In the genomic region with DNA sequence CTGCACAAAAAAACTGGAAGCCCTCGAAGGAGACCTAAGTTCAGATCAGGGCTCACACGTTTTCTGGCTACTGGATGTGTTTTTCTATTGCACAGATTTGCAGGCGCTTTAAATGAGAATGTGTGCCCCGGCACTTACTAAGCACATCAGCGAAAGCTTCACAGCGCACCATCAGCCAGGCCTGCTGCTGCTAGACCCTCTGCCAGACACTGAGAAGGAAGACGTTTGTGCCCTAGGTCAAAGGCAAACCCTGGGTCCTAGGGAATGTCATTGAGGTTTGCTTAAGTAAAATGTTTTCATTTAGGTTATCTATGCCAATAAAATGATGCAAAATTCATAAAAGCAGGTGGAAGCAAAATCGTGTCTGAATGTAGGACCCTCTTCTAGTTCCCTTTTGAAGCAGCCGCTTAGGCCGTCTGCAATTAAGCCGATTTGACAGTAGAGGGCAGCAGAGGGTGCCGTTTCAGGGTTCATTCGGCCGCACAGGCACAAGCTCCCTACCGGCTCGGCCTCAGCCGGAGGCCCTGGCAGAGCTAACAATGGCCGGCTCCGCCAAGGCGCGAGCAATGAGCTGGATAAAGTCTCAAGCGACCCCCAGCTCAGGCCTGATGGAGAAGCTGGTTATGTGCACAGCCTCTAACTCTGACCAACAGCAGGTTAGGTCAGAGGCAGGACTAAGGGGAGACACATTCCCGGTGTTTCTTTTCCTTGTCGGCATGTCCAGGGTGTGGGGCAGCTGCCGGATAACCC, we compare ENCODE assay signal across 2 cellular contexts.
TF ChIP-seq lines count a peak whose summit lies in the region.

No MANE protein-coding gene starts in this region.

TF ChIP-seq in A549, 52 proteins besides CTCF, POLR2A, EP300 and RAD21 (continued from another document):
- TF ChIP-seq, protein P1, sequence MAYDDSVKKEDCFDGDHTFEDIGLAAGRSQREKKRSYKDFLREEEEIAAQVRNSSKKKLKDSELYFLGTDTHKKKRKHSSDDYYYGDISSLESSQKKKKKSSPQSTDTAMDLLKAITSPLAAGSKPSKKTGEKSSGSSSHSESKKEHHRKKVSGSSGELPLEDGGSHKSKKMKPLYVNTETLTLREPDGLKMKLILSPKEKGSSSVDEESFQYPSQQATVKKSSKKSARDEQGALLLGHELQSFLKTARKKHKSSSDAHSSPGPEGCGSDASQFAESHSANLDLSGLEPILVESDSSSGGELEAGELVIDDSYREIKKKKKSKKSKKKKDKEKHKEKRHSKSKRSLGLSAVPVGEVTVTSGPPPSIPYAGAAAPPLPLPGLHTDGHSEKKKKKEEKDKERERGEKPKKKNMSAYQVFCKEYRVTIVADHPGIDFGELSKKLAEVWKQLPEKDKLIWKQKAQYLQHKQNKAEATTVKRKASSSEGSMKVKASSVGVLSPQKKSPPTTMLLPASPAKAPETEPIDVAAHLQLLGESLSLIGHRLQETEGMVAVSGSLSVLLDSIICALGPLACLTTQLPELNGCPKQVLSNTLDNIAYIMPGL (CRISPR knock-in tag; IDR thresholded peaks at IDR 0.05; ENCODE audit: borderline replicate concordance), result no peak
- TF ChIP-seq HOXB13 (CRISPR knock-in tag; IDR thresholded peaks at IDR 0.05; ENCODE audit: low read depth) (no peak), TFCP2L1 (CRISPR knock-in tag; IDR thresholded peaks at IDR 0.05) (no peak), TP53 (CRISPR knock-in tag; IDR thresholded peaks at IDR 0.05) (no peak), RARB (CRISPR knock-in tag; IDR thresholded peaks at IDR 0.05) (no peak), HOXA7 (CRISPR knock-in tag; IDR thresholded peaks at IDR 0.05) (no peak), ZFP36 (IDR thresholded peaks at IDR 0.05; ENCODE audit: borderline replicate concordance, partially characterized antibody) (no peak), GATA3 (IDR thresholded peaks at IDR 0.05; ENCODE audit: borderline replicate concordance) (0 out of 2 replicates have a peak, but pooled peaks have one; percentile 16), MAFK (IDR thresholded peaks at IDR 0.05; ENCODE audit: partially characterized antibody) (no peak), CBX2 (IDR thresholded peaks at IDR 0.05; ENCODE audit: borderline replicate concordance, low read depth) (no peak), EHF (CRISPR knock-in tag; IDR thresholded peaks at IDR 0.05) (no peak), HDAC2 (IDR thresholded peaks at IDR 0.05) (no peak), MYC (IDR thresholded peaks at IDR 0.05; ENCODE audit: borderline replicate concordance, low read length) (no peak), HOXB5 (CRISPR knock-in tag; IDR thresholded peaks at IDR 0.05) (no peak), ZNF302 (CRISPR knock-in tag; IDR thresholded peaks at IDR 0.05) (no peak), RFX5 (IDR thresholded peaks at IDR 0.05) (no peak; the same call in 1 of the 2 replicates), PHF8 (IDR thresholded peaks at IDR 0.05; ENCODE audit: borderline replicate concordance, low read depth) (no peak), CHD2 (IDR thresholded peaks at IDR 0.05; ENCODE audit: low read length, partially characterized antibody) (no peak), CBX8 (IDR thresholded peaks at IDR 0.05) (no peak), CHD4 (IDR thresholded peaks at IDR 0.05; ENCODE audit: borderline replicate concordance) (no peak), CEBPB (IDR thresholded peaks at IDR 0.05) (no peak), JUN (IDR thresholded peaks at IDR 0.05) (0 out of 5 replicates have a peak, but pooled peaks of 1 of the 2 experiments have one; percentile 40), ZSCAN20 (CRISPR knock-in tag; IDR thresholded peaks at IDR 0.05) (no peak), FOXS1 (CRISPR knock-in tag; IDR thresholded peaks at IDR 0.05) (no peak), SMC3 (IDR thresholded peaks at IDR 0.05) (peak; percentile 99), JUNB (IDR thresholded peaks at IDR 0.05) (no peak), FOSB (CRISPR knock-in tag; IDR thresholded peaks at IDR 0.05) (no peak)
- TF ChIP-seq, protein P2, sequence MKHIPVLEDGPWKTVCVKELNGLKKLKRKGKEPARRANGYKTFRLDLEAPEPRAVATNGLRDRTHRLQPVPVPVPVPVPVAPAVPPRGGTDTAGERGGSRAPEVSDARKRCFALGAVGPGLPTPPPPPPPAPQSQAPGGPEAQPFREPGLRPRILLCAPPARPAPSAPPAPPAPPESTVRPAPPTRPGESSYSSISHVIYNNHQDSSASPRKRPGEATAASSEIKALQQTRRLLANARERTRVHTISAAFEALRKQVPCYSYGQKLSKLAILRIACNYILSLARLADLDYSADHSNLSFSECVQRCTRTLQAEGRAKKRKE (CRISPR knock-in tag; IDR thresholded peaks at IDR 0.05; ENCODE audit: low read depth), result no peak
- TF ChIP-seq, protein P3, sequence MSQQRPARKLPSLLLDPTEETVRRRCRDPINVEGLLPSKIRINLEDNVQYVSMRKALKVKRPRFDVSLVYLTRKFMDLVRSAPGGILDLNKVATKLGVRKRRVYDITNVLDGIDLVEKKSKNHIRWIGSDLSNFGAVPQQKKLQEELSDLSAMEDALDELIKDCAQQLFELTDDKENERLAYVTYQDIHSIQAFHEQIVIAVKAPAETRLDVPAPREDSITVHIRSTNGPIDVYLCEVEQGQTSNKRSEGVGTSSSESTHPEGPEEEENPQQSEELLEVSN (IDR thresholded peaks at IDR 0.05; ENCODE audit: borderline replicate concordance, low read depth), result peak; percentile 27; the same call in 1 of the 2 replicates

TF ChIP-seq in HepG2, 621 proteins besides CTCF, POLR2A, EP300 and RAD21 (continued from another document and continues in another):
- TF ChIP-seq, protein P4, sequence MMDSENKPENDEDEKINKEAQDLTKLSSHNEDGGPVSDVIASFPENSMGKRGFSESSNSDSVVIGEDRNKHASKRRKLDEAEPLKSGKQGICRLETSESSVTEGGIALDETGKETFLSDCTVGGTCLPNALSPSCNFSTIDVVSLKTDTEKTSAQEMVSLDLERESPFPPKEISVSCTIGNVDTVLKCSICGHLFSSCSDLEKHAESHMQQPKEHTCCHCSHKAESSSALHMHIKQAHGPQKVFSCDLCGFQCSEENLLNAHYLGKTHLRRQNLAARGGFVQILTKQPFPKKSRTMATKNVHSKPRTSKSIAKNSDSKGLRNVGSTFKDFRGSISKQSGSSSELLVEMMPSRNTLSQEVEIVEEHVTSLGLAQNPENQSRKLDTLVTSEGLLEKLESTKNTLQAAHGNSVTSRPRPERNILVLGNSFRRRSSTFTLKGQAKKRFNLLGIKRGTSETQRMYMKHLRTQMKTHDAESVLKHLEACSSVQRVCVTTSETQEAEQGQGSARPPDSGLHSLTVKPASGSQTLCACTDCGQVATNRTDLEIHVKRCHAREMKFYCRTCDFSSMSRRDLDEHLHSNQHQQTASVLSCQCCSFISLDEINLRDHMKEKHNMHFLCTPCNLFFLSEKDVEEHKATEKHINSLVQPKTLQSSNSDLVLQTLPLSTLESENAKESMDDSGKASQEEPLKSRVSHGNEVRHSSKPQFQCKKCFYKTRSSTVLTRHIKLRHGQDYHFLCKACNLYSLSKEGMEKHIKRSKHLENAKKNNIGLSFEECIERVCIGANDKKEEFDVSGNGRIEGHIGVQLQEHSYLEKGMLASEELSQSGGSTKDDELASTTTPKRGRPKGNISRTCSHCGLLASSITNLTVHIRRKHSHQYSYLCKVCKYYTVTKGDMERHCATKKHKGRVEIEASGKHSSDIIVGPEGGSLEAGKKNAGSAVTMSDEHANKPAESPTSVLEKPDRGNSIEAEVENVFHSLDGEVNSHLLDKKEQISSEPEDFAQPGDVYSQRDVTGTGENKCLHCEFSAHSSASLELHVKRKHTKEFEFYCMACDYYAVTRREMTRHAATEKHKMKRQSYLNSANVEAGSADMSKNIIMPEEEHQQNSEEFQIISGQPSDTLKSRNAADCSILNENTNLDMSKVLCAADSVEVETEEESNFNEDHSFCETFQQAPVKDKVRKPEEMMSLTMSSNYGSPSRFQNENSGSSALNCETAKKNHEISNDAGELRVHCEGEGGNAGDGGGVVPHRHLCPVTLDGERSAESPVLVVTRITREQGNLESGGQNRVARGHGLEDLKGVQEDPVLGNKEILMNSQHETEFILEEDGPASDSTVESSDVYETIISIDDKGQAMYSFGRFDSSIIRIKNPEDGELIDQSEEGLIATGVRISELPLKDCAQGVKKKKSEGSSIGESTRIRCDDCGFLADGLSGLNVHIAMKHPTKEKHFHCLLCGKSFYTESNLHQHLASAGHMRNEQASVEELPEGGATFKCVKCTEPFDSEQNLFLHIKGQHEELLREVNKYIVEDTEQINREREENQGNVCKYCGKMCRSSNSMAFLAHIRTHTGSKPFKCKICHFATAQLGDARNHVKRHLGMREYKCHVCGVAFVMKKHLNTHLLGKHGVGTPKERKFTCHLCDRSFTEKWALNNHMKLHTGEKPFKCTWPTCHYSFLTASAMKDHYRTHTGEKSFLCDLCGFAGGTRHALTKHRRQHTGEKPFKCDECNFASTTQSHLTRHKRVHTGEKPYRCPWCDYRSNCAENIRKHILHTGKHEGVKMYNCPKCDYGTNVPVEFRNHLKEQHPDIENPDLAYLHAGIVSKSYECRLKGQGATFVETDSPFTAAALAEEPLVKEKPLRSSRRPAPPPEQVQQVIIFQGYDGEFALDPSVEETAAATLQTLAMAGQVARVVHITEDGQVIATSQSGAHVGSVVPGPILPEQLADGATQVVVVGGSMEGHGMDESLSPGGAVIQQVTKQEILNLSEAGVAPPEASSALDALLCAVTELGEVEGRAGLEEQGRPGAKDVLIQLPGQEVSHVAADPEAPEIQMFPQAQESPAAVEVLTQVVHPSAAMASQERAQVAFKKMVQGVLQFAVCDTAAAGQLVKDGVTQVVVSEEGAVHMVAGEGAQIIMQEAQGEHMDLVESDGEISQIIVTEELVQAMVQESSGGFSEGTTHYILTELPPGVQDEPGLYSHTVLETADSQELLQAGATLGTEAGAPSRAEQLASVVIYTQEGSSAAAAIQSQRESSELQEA (CRISPR knock-in tag; IDR thresholded peaks at IDR 0.05; ENCODE audit: not compliant biosample characterization), result no peak
- TF ChIP-seq, protein P5, sequence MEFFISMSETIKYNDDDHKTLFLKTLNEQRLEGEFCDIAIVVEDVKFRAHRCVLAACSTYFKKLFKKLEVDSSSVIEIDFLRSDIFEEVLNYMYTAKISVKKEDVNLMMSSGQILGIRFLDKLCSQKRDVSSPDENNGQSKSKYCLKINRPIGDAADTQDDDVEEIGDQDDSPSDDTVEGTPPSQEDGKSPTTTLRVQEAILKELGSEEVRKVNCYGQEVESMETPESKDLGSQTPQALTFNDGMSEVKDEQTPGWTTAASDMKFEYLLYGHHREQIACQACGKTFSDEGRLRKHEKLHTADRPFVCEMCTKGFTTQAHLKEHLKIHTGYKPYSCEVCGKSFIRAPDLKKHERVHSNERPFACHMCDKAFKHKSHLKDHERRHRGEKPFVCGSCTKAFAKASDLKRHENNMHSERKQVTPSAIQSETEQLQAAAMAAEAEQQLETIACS (CRISPR knock-in tag; IDR thresholded peaks at IDR 0.05), result no peak
- TF ChIP-seq ZNF598 (CRISPR knock-in tag; IDR thresholded peaks at IDR 0.05; ENCODE audit: borderline replicate concordance) (peak; percentile 83; the same call in 1 of the 2 replicates), ZNF30 (CRISPR knock-in tag; IDR thresholded peaks at IDR 0.05) (no peak), ZNF350 (CRISPR knock-in tag; IDR thresholded peaks at IDR 0.05; ENCODE audit: borderline replicate concordance, low read depth) (no peak; the same call in 1 of the 2 replicates), TGIF2 (CRISPR knock-in tag; IDR thresholded peaks at IDR 0.05) (no peak), SCMH1 (CRISPR knock-in tag; IDR thresholded peaks at IDR 0.05; ENCODE audit: borderline replicate concordance) (no peak)
- TF ChIP-seq, protein P6, sequence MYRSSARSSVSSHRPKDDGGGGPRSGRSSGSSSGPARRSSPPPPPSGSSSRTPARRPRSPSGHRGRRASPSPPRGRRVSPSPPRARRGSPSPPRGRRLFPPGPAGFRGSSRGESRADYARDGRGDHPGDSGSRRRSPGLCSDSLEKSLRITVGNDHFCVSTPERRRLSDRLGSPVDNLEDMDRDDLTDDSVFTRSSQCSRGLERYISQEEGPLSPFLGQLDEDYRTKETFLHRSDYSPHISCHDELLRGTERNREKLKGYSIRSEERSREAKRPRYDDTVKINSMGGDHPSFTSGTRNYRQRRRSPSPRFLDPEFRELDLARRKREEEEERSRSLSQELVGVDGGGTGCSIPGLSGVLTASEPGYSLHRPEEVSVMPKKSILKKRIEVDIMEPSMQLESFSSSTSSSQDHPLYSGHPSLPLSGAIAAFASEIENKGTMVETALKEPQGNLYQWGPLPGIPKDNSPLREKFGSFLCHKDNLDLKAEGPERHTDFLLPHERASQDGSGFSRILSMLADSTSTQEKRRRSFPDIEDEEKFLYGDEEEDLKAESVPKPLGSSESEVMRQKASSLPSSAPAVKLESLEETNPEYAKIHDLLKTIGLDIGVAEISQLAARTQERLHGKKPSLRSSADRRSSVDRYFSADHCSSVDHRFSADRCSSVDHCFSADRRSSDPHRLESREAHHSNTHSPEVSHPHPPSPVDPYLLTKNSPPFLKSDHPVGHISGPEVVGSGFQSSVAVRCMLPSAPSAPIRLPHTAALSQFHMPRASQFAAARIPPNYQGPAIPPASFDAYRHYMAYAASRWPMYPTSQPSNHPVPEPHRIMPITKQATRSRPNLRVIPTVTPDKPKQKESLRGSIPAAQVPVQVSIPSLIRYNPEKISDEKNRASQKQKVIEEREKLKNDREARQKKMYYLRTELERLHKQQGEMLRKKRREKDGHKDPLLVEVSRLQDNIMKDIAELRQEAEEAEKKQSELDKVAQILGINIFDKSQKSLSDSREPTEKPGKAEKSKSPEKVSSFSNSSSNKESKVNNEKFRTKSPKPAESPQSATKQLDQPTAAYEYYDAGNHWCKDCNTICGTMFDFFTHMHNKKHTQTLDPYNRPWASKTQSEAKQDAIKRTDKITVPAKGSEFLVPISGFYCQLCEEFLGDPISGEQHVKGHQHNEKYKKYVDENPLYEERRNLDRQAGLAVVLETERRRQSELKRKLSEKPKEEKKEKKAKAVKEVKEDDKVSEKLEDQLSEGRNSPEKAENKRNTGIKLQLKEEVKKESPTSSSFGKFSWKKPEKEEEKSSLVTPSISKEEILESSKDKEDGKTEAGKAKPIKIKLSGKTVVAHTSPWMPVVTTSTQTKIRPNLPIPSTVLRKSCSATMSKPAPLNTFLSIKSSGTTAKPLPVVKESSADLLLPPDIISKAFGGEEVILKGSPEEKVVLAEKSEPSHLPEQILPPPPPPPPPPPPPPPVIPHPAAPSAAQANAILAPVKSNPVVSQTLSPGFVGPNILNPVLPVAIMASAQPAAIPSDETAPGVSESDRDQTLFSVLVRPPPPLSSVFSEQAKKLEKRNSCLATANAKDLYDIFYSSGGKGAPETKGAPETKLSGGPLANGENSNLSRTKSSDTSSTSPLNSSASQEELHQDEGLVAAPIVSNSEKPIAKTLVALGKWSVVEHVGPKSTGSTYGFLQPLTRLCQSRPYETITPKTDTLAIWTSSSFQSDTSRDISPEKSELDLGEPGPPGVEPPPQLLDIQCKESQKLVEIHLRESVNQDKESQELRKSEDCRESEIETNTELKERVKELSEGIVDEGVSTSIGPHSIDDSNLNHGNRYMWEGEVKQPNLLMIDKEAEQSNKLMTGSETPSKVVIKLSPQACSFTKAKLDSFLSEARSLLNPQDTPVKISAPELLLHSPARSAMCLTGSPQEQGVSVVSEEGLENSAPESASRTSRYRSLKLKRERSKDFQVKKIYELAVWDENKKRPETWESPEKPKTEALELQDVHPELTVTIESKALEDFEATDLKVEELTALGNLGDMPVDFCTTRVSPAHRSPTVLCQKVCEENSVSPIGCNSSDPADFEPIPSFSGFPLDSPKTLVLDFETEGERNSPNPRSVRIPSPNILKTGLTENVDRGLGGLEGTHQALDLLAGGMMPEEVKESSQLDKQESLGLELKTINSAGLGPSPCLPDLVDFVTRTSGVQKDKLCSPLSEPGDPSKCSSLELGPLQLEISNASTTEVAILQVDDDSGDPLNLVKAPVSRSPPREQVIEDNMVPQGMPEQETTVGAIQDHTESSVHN (CRISPR knock-in tag; IDR thresholded peaks at IDR 0.05), result 0 out of 2 replicates have a peak, but pooled peaks have one; percentile 51
- TF ChIP-seq, protein P7, sequence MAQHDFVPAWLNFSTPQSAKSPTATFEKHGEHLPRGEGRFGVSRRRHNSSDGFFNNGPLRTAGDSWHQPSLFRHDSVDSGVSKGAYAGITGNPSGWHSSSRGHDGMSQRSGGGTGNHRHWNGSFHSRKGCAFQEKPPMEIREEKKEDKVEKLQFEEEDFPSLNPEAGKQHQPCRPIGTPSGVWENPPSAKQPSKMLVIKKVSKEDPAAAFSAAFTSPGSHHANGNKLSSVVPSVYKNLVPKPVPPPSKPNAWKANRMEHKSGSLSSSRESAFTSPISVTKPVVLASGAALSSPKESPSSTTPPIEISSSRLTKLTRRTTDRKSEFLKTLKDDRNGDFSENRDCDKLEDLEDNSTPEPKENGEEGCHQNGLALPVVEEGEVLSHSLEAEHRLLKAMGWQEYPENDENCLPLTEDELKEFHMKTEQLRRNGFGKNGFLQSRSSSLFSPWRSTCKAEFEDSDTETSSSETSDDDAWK (CRISPR knock-in tag; IDR thresholded peaks at IDR 0.05), result no peak
